Comparison of ENCODE assay signal across 8 cellular contexts in the genomic region with DNA sequence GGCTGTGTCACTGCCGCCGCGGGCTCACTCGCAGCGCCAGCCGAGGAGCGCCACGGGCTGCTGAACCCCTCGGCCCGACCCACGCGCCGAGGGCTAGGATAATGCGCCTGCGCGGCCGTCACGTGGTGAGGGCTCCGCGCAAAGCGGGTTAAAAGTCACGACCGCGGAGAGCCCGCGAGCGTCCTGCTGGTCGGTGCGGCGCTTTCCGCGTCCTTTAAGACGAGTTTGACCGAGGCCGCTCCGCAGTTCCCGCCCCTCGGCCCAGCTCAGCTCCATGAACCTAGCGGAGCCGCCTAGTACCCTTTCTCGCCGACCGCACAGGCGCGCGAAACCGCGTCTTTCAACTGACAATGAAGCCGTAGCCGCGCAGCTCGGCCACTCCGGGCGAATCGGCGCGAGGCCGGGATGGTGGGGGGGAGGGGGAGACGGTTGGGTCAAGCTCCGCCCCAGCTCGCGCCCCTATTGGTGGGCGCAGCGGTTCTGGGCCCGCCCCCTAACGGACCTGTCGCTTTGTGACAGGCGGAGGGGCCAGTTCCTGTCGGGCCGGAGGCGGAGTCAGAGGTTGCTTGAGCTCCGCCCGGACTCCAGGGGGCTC. TPM values are rescaled to one million over a fixed set of nuclear protein-coding genes. Genes with fewer than 3 reads are reported as not detected.
DNase-seq lines count a peak whose midpoint lies in the region; ATAC-seq, FAIRE-seq and TF ChIP-seq lines count a peak whose summit lies in the region.

No MANE protein-coding gene starts in this region.

- H3K4me3 Mint-ChIP-seq in endothelial cell (ENCODE audit: unreplicated experiment) (peak overlapping the region; percentile 93), mesothelial cell of epicardium (no peak overlapping the region)

- H3K27ac ChIP-seq in OCI-LY1 (ENCODE audit: low read depth, low read length, poor library complexity, severe bottlenecking), result peak overlapping the region; percentile 91

- ATAC-seq in GM21526 (IDR thresholded peaks at IDR 0.05; ENCODE audit: low FRiP score, unreplicated experiment), result peak; percentile 82

- peaks cover 3% of the 10 kb centered on the region for H3K36me3 ChIP-seq in OCI-LY1 (ENCODE audit: insufficient read depth, low read length)

- FAIRE-seq in D721Med (lab: Jason Lieb, UNC), result no peak

- H3K27ac Mint-ChIP-seq in endothelial cell (ENCODE audit: unreplicated experiment), result peak overlapping the region; percentile 93
- peak overlapping the region; percentile 99 for H3K27ac Mint-ChIP-seq in mesothelial cell of epicardium

- H3K27me3 Mint-ChIP-seq in endothelial cell (ENCODE audit: unreplicated experiment) (peaks cover 9% of the 10 kb centered on the region), mesothelial cell of epicardium (ENCODE audit: low read depth) (no peaks in the 10 kb centered on the region)

- H3K36me3 Mint-ChIP-seq in endothelial cell (ENCODE audit: low read depth, unreplicated experiment), result no peaks in the 10 kb centered on the region
- H3K36me3 Mint-ChIP-seq in mesothelial cell of epicardium, result no peaks in the 10 kb centered on the region

- H3K79me2 ChIP-seq in OCI-LY1 (ENCODE audit: insufficient read depth, low read length), result peaks cover 42% of the 10 kb centered on the region

- H3K9me3 Mint-ChIP-seq in endothelial cell (ENCODE audit: unreplicated experiment) (no peaks in the 10 kb centered on the region), mesothelial cell of epicardium (peaks cover 3% of the 10 kb centered on the region)

- no peak overlapping the region for H2AFZ ChIP-seq in OCI-LY1 (ENCODE audit: low read length)

- H3K4me1 Mint-ChIP-seq in endothelial cell (ENCODE audit: unreplicated experiment), result peaks cover 23% of the 10 kb centered on the region
- H3K4me1 Mint-ChIP-seq in mesothelial cell of epicardium, result peaks cover 29% of the 10 kb centered on the region

- peak overlapping the region; percentile 81 for H3K4me3 ChIP-seq in OCI-LY1 (ENCODE audit: low read depth, low read length, poor library complexity, severe bottlenecking)

- H3K4me1 ChIP-seq in OCI-LY1 (ENCODE audit: insufficient read depth, low read length, severe bottlenecking), result peaks cover 36% of the 10 kb centered on the region

- peak overlapping the region; percentile 84 for H3K9ac ChIP-seq in OCI-LY1 (ENCODE audit: low read length)

- no peaks in the 10 kb centered on the region for H4K20me1 ChIP-seq in OCI-LY1 (ENCODE audit: insufficient read depth, low read length)

- TF ChIP-seq CTCF in D721Med (IDR thresholded peaks at IDR 0.05; ENCODE audit: insufficient read depth, missing control alignments), result peak; percentile 0
- no peak for TF ChIP-seq CTCF in OCI-LY1 (IDR thresholded peaks at IDR 0.05; ENCODE audit: low read length)
- TF ChIP-seq CTCF in endothelial cell (IDR thresholded peaks at IDR 0.05; ENCODE audit: unreplicated experiment), result no peak
- no peak for TF ChIP-seq CTCF in mesothelial cell of epicardium (IDR thresholded peaks at IDR 0.05; ENCODE audit: unreplicated experiment)

- H3K4me2 ChIP-seq in OCI-LY1 (ENCODE audit: low read length), result peak overlapping the region; percentile 87

- H3K9me3 ChIP-seq in OCI-LY1 (ENCODE audit: low read length), result no peaks in the 10 kb centered on the region

- no peaks in the 10 kb centered on the region for H3F3A ChIP-seq in OCI-LY1 (ENCODE audit: insufficient read depth, low read length)

- no peaks in the 10 kb centered on the region; the same call in 1 of the 2 replicates for H3K27me3 ChIP-seq in OCI-LY1 (ENCODE audit: insufficient read depth, low read length)

- H3K9me2 ChIP-seq in OCI-LY1 (ENCODE audit: low read depth, low read length), result no peaks in the 10 kb centered on the region

- DNase-seq in D721Med (ENCODE audit: insufficient read length, low spot score), result peak; percentile 75
- DNase-seq in HuH-7 (ENCODE audit: low spot score), result peak; percentile 98
- DNase-seq in activated T-cell treated with anti-CD3 and anti-CD28 coated beads for 1 hour (ENCODE audit: low read depth), result peak; percentile 97
- peak; percentile 99 for DNase-seq in endothelial cell (ENCODE audit: low spot score)
- DNase-seq in mesothelial cell of epicardium (ENCODE audit: low spot score in 2 of 2, unreplicated experiment in 2 of 2), result peak; percentile 98
- DNase-seq in stimulated activated CD8-positive, alpha-beta memory T cell treated with anti-CD3 and anti-CD28 coated beads, Interleukin-15, amount 100 ng/mL, for 4 hours (ENCODE audit: low read depth in 2 of 2), result peak; percentile 97 to 98

RNA-seq across cellular contexts. Expression of a gene that starts 0.6 kb away (rescaled TPM):
- 103 TPM for total RNA-seq in endothelial cell (ENCODE audit: unreplicated experiment)
- total RNA-seq in mesothelial cell of epicardium, result 206 to 214 TPM (median 210 TPM) in 3 replicates

Comparison
In these comparisons a context has a peak if more than half of its experiments do, and no peak if none do; other contexts are left out.
1. Peak in every context shown above with its lines: DNase-seq, ATAC-seq, H3K4me3 ChIP-seq and H3K27ac ChIP-seq.